1 cellular context compared by ENCODE assay signal in genomic region chr20:31508517-31509244, GRCh38.
TF ChIP-seq lines count a peak whose summit lies in the region.

No MANE protein-coding gene starts in this region.

TF ChIP-seq in HepG2, 621 proteins besides CTCF, POLR2A, EP300 and RAD21:
- no peak for TF ChIP-seq NFAT5 (CRISPR knock-in tag; IDR thresholded peaks at IDR 0.05)
- TF ChIP-seq ZNF326 (CRISPR knock-in tag; IDR thresholded peaks at IDR 0.05; ENCODE audit: borderline replicate concordance): no peak
- TF ChIP-seq ATF1 (CRISPR knock-in tag; IDR thresholded peaks at IDR 0.05): no peak
- TF ChIP-seq ZNF362 (CRISPR knock-in tag; IDR thresholded peaks at IDR 0.05; ENCODE audit: borderline replicate concordance): no peak
- no peak for TF ChIP-seq ZNF253 (CRISPR knock-in tag; IDR thresholded peaks at IDR 0.05; ENCODE audit: borderline replicate concordance)
- no peak for TF ChIP-seq ARNT (IDR thresholded peaks at IDR 0.05)
